Comparison of ENCODE assay signal across 11 cellular contexts in genomic region chr2:61181382-61182058, GRCh38. TPM values are rescaled to one million over a fixed set of nuclear protein-coding genes. Genes with fewer than 3 reads are reported as not detected.
A peak's percentile ranks its signal among the peaks of the same experiment; 100 is the strongest.
DNase-seq lines count a peak whose midpoint lies in the region; ATAC-seq, FAIRE-seq and TF ChIP-seq lines count a peak whose summit lies in the region.
"Had no signal": no experiment of that assay in that cellular context is flagged by ENCODE, and none has a peak within 500 bp of the region (broad histone marks: within the 10 kb centered on the region; RNA-seq: fewer than 3 reads in every experiment).

No MANE protein-coding gene starts in this region.

- BruUV-seq in HepG2 (replicated peaks; lab: Mats Ljungman, UMichigan) = no TSS peak

- FAIRE-seq in HepG2 (lab: Jason Lieb, UNC) = no peak

- TF ChIP-seq RAD21 in HepG2 (CRISPR knock-in tag; IDR thresholded peaks at IDR 0.05) = no peak

- H3K27ac Mint-ChIP-seq in memory B cell = peak overlapping the region; percentile 73
- H3K27ac Mint-ChIP-seq in type B pancreatic cell = peak overlapping the region; percentile 4

- intact Hi-C loops in HepG2 (cut with micrococcal nuclease; ENCODE audit: unreplicated experiment) = no loop called here
- intact Hi-C loops in right lobe of liver (cut with DNase I) = no loop called here
- intact Hi-C loops in ascending aorta (cut with DNase I) = no loop called here

- no peak overlapping the region for H2AFZ ChIP-seq in HepG2 (ENCODE audit: low read length)

- peaks cover 24% of the 10 kb centered on the region for H3K36me3 Mint-ChIP-seq in memory B cell
- H3K36me3 Mint-ChIP-seq in type B pancreatic cell = peaks cover 52% of the 10 kb centered on the region

- TF ChIP-seq EP300 in HepG2 (IDR thresholded peaks at IDR 0.05; ENCODE audit: low read depth in 2 of 2, low read length in 2 of 2) (no peak), HepG2 (CRISPR knock-in tag; IDR thresholded peaks at IDR 0.05; ENCODE audit: borderline replicate concordance) (no peak)

- DNase-seq in HepG2 (ENCODE audit: low spot score) (no peak), right lobe of liver (no peak), ascending aorta (ENCODE audit: low spot score in 2 of 2) (no peak), memory B cell (ENCODE audit: low spot score in 2 of 2) (no peak), type B pancreatic cell (ENCODE audit: extremely low spot score, unreplicated experiment) (no peak), superior temporal gyrus (ENCODE audit: extremely low spot score) (no peak)
- DNase-seq: left colon, NCI-H187 had no signal

- H3K79me2 ChIP-seq in HepG2 (ENCODE audit: insufficient read depth, low read length) = peaks cover 61% of the 10 kb centered on the region

- H3K9me3 ChIP-seq in HepG2 (ENCODE audit: low read length) = no peaks in the 10 kb centered on the region
- no peaks in the 10 kb centered on the region for H3K9me3 ChIP-seq in right lobe of liver
- H3K9me3 ChIP-seq in ascending aorta = no peaks in the 10 kb centered on the region

- CTCF ChIA-PET in HepG2 (lab: Yijun Ruan, JAX; ENCODE audit: low intra/inter-chr PET ratio, low total read pairs) = no interaction called here

- no peak overlapping the region for H3K9ac ChIP-seq in HepG2 (ENCODE audit: insufficient read depth, low read depth, low read length)

- H3K27ac ChIP-seq in HepG2 (ENCODE audit: extremely low read length, insufficient read depth, low read length) (no peak overlapping the region), right lobe of liver (no peak overlapping the region), ascending aorta (peak overlapping the region; percentile 45 to 99)

- POLR2A ChIA-PET in HepG2 (lab: Yijun Ruan, JAX) = interaction anchor here (1.1 kb wide), 1 partner anchor 37 kb away, joined by 5 read pairs; no protein-coding TSS in a partner anchor

- H3K36me3 ChIP-seq in HepG2 (replicated peaks in 1 of 2; ENCODE audit: control insufficient read depth in 1 of 2, insufficient read depth in 2 of 2, low read length in 2 of 2) (peaks cover 31 to 67% of the 10 kb centered on the region in 2 experiments), right lobe of liver (peaks cover 0 to 56% (median 27%) of the 10 kb centered on the region in 4 donors), ascending aorta (peaks cover 34 to 52% of the 10 kb centered on the region in 2 donors)

- in situ Hi-C loops in HepG2 (cut with HindIII; ENCODE audit: extremely low pct_ligation_motif_present, low pct_unique_long_range_greater_than_20kb) = no loop called here

- H3K9me3 Mint-ChIP-seq in memory B cell = no peaks in the 10 kb centered on the region
- no peaks in the 10 kb centered on the region for H3K9me3 Mint-ChIP-seq in type B pancreatic cell

- peak in 1 of 2 experiments; percentile 17; a peak in 1 of 4 replicates for TF ChIP-seq POLR2A in HepG2 (IDR thresholded peaks at IDR 0.05; ENCODE audit: insufficient read depth in 1 of 2, low read depth in 2 of 2, low read length in 2 of 2)
- no peak for TF ChIP-seq POLR2A in right lobe of liver (IDR thresholded peaks at IDR 0.05)

- H3K4me1 ChIP-seq in HepG2 (ENCODE audit: insufficient read depth, low read length) (peaks cover 62% of the 10 kb centered on the region), right lobe of liver (peaks cover 0 to 19% (median 8%) of the 10 kb centered on the region in 4 donors), ascending aorta (peaks cover 13 to 38% of the 10 kb centered on the region in 2 donors)

- TF ChIP-seq CTCF in HepG2 (CRISPR knock-in tag; IDR thresholded peaks at IDR 0.05) (no peak), right lobe of liver (IDR thresholded peaks at IDR 0.05) (no peak), ascending aorta (IDR thresholded peaks at IDR 0.05) (no peak), type B pancreatic cell (conservative IDR thresholded peaks at IDR 0.05) (no peak)

- no peak overlapping the region for H3K4me3 Mint-ChIP-seq in memory B cell
- H3K4me3 Mint-ChIP-seq in type B pancreatic cell = no peak overlapping the region

- H3K4me1 Mint-ChIP-seq in memory B cell (peaks cover 47% of the 10 kb centered on the region), type B pancreatic cell (ENCODE audit: unreplicated experiment) (peaks cover 40% of the 10 kb centered on the region)

- peak overlapping the region; percentile 37 for H3K4me2 ChIP-seq in HepG2 (ENCODE audit: low read depth, low read length)

- H4K20me1 ChIP-seq in HepG2 (ENCODE audit: insufficient read depth, low read length) = peaks cover 3% of the 10 kb centered on the region; the same call in 1 of the 2 replicates

- no peaks in the 10 kb centered on the region for H3K27me3 ChIP-seq in HepG2 (ENCODE audit: control insufficient read depth in 1 of 2, insufficient read depth in 2 of 2, low read length in 2 of 2)
- H3K27me3 ChIP-seq in right lobe of liver = no peaks in the 10 kb centered on the region
- no peaks in the 10 kb centered on the region for H3K27me3 ChIP-seq in ascending aorta

- H3K4me3 ChIP-seq in HepG2 (replicated peaks in 1 of 3; ENCODE audit: insufficient read depth in 1 of 3, low read depth in 2 of 3, low read length in 3 of 3) = no peak overlapping the region; a peak in 1 of 6 replicates
- H3K4me3 ChIP-seq in right lobe of liver = no peak overlapping the region
- peak overlapping the region; percentile 12 to 90 for H3K4me3 ChIP-seq in ascending aorta

- no peaks in the 10 kb centered on the region for H3K27me3 Mint-ChIP-seq in memory B cell
- H3K27me3 Mint-ChIP-seq in type B pancreatic cell = no peaks in the 10 kb centered on the region

- ATAC-seq in HepG2 (no peak), right lobe of liver (no peak), memory B cell (ENCODE audit: low read depth) (no peak), GM21737 (IDR thresholded peaks at IDR 0.05; ENCODE audit: unreplicated experiment) (no peak), GM18907 (IDR thresholded peaks at IDR 0.05; ENCODE audit: unreplicated experiment) (no peak)
- ATAC-seq: esophagus mucosa, left colon had no signal

- 92% methylated on average over 10 of the region's 10 CpGs for WGBS in HepG2 (ENCODE audit: low lambda C conversion rate)
- 75% methylated on average over 6 of the region's 10 CpGs for WGBS in right lobe of liver (ENCODE audit: insufficient coverage, low coverage, low lambda C conversion rate, missing lambda C conversion rate)

TF ChIP-seq in HepG2, 621 proteins besides CTCF, POLR2A, EP300 and RAD21:
- no peak for TF ChIP-seq BATF2 (CRISPR knock-in tag; IDR thresholded peaks at IDR 0.05)
- TF ChIP-seq YEATS2 (CRISPR knock-in tag; IDR thresholded peaks at IDR 0.05; ENCODE audit: borderline replicate concordance) = no peak
- TF ChIP-seq ZBTB38 (CRISPR knock-in tag; IDR thresholded peaks at IDR 0.05) = 0 out of 2 replicates have a peak, but pooled peaks have one; percentile 36
- TF ChIP-seq ZNF292 (CRISPR knock-in tag; IDR thresholded peaks at IDR 0.05; ENCODE audit: borderline replicate concordance, low read depth) = no peak
- TF ChIP-seq CENPX (CRISPR knock-in tag; IDR thresholded peaks at IDR 0.05) = no peak

RNA-seq across cellular contexts. Expression of gene C2orf74, which starts 19.5 kb away (rescaled TPM):
- 13.8 and 21.6 TPM in 2 replicates for total RNA-seq in HepG2 (2016; rRNA removed; fragmentation: Illumina TruSeq; extraction: Trizol)
- 16.7 and 17.0 TPM in 2 replicates for total RNA-seq in HepG2 (2016; cell fraction: cytosol; rRNA removed; fragmentation: Illumina TruSeq; extraction: Trizol; ENCODE audit: low read depth)
- 14.9 and 18.7 TPM in 2 replicates for total RNA-seq in HepG2 (2016; cell fraction: insoluble cytoplasmic fraction; rRNA removed; fragmentation: Illumina TruSeq; extraction: Trizol)
- 14.2 and 19.0 TPM in 2 replicates for total RNA-seq in HepG2 (2016; cell fraction: membrane; rRNA removed; fragmentation: Illumina TruSeq; extraction: Trizol)
- total RNA-seq in HepG2 (2016; cell fraction: nucleus; rRNA removed; fragmentation: Illumina TruSeq; extraction: Trizol) = 7.0 and 8.1 TPM in 2 replicates
- 10.6 and 11.9 TPM in 2 replicates for polyA plus RNA-seq in HepG2 (2011; rRNA removed)
- 11.8 and 13.6 TPM in 2 replicates for polyA plus RNA-seq in HepG2 (2011; cell fraction: cytosol; rRNA removed)
- 4.7 and 6.8 TPM in 2 replicates for polyA plus RNA-seq in HepG2 (2011; cell fraction: nucleus; rRNA removed)
- polyA plus RNA-seq in HepG2 (2012) = 15.7 and 26.1 TPM in 2 replicates
- polyA plus RNA-seq in HepG2 (2016; cell fraction: cytosol; fragmentation: Illumina TruSeq; extraction: Trizol; ENCODE audit: low read depth) = 8.9 TPM in 2 replicates
- polyA plus RNA-seq in HepG2 (2016; cell fraction: insoluble cytoplasmic fraction; fragmentation: Illumina TruSeq; extraction: Trizol; ENCODE audit: low read depth) = 26.0 and 27.5 TPM in 2 replicates
- polyA plus RNA-seq in HepG2 (2016; cell fraction: membrane; fragmentation: Illumina TruSeq; extraction: Trizol; ENCODE audit: low read depth) = 15.9 and 17.5 TPM in 2 replicates
- polyA plus RNA-seq in HepG2 (2016; cell fraction: nucleus; fragmentation: Illumina TruSeq; extraction: Trizol; ENCODE audit: insufficient read depth, low read depth) = 16.4 and 18.0 TPM in 2 replicates
- polyA minus RNA-seq in HepG2 (2011; rRNA and poly(A)+ RNA removed; ENCODE audit: low replicate concordance) = 0.42 and 1.5 TPM in 2 replicates
- 5.3 TPM in 1 of 2 replicates, not detected in the other for polyA minus RNA-seq in HepG2 (2011; cell fraction: cytosol; rRNA and poly(A)+ RNA removed)
- 4.5 and 8.8 TPM in 2 replicates for polyA minus RNA-seq in HepG2 (2011; cell fraction: nucleus; rRNA and poly(A)+ RNA removed)
- total RNA-seq in right lobe of liver = 10 to 100 TPM; 10.2 to 12.0 (median 10.6) TPM
- total RNA-seq in ascending aorta = 7.2 TPM
- total RNA-seq in type B pancreatic cell (ENCODE audit: low replicate concordance) = 8.7 and 13.1 TPM in 2 replicates

Comparison
In these comparisons a context has a peak if more than half of its experiments do, and no peak if none do; other contexts are left out.
1. H3K27ac ChIP-seq: peak in ascending aorta (2 of 2); none in HepG2 (single experiment) and right lobe of liver (0 of 3).
2. H3K4me3 ChIP-seq: peak in ascending aorta (2 of 2); none in HepG2 (0 of 3) and right lobe of liver (0 of 3).